Comparison of ENCODE assay signal across 8 cellular contexts in the genomic region with DNA sequence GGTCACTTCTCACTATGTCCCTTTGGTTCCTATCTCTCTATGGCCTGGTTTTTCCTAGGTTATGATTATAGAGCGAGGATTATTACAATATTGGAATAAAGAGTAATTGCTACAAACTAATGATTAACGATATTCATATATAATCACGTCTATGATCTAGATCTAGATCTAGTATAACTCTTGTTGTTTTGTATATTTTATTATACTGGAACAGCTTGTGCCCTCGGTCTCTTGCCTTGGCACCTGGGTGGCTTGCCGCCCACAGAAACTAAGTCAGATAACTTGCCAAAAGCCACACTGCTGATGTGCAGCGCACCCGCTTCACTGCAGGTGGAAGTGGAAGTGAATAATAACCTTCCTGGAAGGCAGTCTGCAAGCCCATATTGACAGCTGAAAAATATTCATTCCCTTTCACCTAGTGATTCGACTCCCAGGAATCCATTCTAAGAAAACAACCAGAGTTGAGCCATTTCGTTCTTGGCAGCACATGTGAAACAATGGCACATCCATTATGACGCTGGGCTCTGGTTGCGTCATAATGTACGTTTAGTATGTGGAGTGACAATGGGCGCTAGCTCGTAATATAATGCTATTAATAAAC. TPM values are rescaled to one million over a fixed set of nuclear protein-coding genes. Genes with fewer than 3 reads are reported as not detected.
DNase-seq lines count a peak whose midpoint lies in the region; ATAC-seq and TF ChIP-seq lines count a peak whose summit lies in the region.

No MANE protein-coding gene starts in this region.

- H3K9me3 ChIP-seq in PC-3 (ENCODE audit: low read length) (no peaks in the 10 kb centered on the region), vagina (no peaks in the 10 kb centered on the region)

- H3K9ac ChIP-seq in PC-3 (ENCODE audit: low read length): no peak overlapping the region

- ATAC-seq in PC-3 (peak; percentile 54; the same call in 1 of the 2 replicates), GM18861 (IDR thresholded peaks at IDR 0.05; ENCODE audit: unreplicated experiment) (no peak)

- no peak for TF ChIP-seq POLR2A in vagina (IDR thresholded peaks at IDR 0.05)

- H3K4me3 ChIP-seq in PC-3 (ENCODE audit: low read length) (peak overlapping the region; percentile 70), vagina (peak overlapping the region; percentile 67 to 70)

- H3K27me3 ChIP-seq in PC-3 (ENCODE audit: low read length) (no peaks in the 10 kb centered on the region), vagina (no peaks in the 10 kb centered on the region)

- H3K4me2 ChIP-seq in PC-3 (ENCODE audit: low read length): peak overlapping the region; percentile 85

- H3K36me3 ChIP-seq in PC-3 (ENCODE audit: low read depth, low read length) (no peaks in the 10 kb centered on the region), vagina (no peaks in the 10 kb centered on the region)

- no peaks in the 10 kb centered on the region for H4K20me1 ChIP-seq in PC-3 (ENCODE audit: low read length)

- no peaks in the 10 kb centered on the region for H3K9me2 ChIP-seq in PC-3 (replicated peaks; ENCODE audit: low read length)

- H3K4me1 ChIP-seq in PC-3 (ENCODE audit: insufficient read depth, low read length) (peaks cover 16% of the 10 kb centered on the region), vagina (peaks cover 24% of the 10 kb centered on the region)

- POLR2A ChIA-PET in PC-3 (lab: Charles Lee; ENCODE audit: unreplicated experiment): no interaction called here

- H3K27ac ChIP-seq in PC-3 (ENCODE audit: low read length) (no peak overlapping the region), vagina (peak overlapping the region; percentile 92)

- intact Hi-C loops in PC-3 (cut with micrococcal nuclease) (loop anchor here (2.0 kb wide), 1 partner anchor 115 kb away; no protein-coding TSS in a partner anchor), vagina (cut with DNase I) (no loop called here)

- BruUV-seq in PC-3 (replicated peaks; lab: Mats Ljungman, UMichigan): no TSS peak

- H3F3A ChIP-seq in PC-3 (ENCODE audit: low read length, unreplicated experiment): no peaks in the 10 kb centered on the region

- H2AFZ ChIP-seq in PC-3 (ENCODE audit: low read length): peak overlapping the region; percentile 84; the same call in 1 of the 2 replicates

- DNase-seq in stimulated activated naive CD4-positive, alpha-beta T cell (lab: John Stamatoyannopoulos, UW): peak in 4 of 6 experiments; percentile 7 to 54 (median 28)
- no peak for DNase-seq in stimulated activated naive CD4-positive, alpha-beta T cell treated with Interleukin-2 at 50 U/mL for 16 hours (lab: John Stamatoyannopoulos, UW)
- DNase-seq in PC-3 (peak; percentile 57), dermis microvascular lymphatic vessel endothelial cell (ENCODE audit: low read depth in 2 of 2) (peak; percentile 56 to 72), mesenteric fat pad (ENCODE audit: low spot score) (peak; percentile 60), vagina (ENCODE audit: extremely low spot score in 2 of 2) (peak; percentile 37 to 90), foreskin melanocyte (no peak)

- TF ChIP-seq CTCF in PC-3 (conservative IDR thresholded peaks at IDR 0.05; ENCODE audit: low read depth, low read length): peak; percentile 39
- peak in 1 of 3 experiments; percentile 31 for TF ChIP-seq CTCF in vagina (IDR thresholded peaks at IDR 0.05)

- H3K79me2 ChIP-seq in PC-3 (ENCODE audit: low read length): no peaks in the 10 kb centered on the region

- CTCF ChIA-PET in PC-3 (lab: Charles Lee): interaction anchor here (0.9 to 1.0 kb wide), 2 partner anchors 29 to 106 kb away, joined by 3 to 4 read pairs; no protein-coding TSS in a partner anchor

RNA-seq across cellular contexts. Expression of gene ANKRD53, which starts 0.7 kb away (rescaled TPM):
- total RNA-seq in PC-3 (2014; rRNA removed) (not detected in 2 replicates), dermis microvascular lymphatic vessel endothelial cell (0.13 and 0.38 TPM in 2 replicates), mesenteric fat pad (17.6 TPM), vagina (4.9 TPM)

RNA-seq across cellular contexts. Expression of gene TEX261, which starts 17.0 kb away (rescaled TPM):
- total RNA-seq in PC-3 (2014; rRNA removed) (51.8 and 54.2 TPM in 2 replicates), dermis microvascular lymphatic vessel endothelial cell (22.2 and 31.5 TPM in 2 replicates), mesenteric fat pad (86.8 TPM), vagina (29.0 TPM)

RNA-seq across cellular contexts. Expression of gene ATP6V1B1, which starts 42.0 kb away (rescaled TPM):
- total RNA-seq in PC-3 (2014; rRNA removed): not detected in 2 replicates
- total RNA-seq in dermis microvascular lymphatic vessel endothelial cell: 0.25 TPM in 1 of 2 replicates, not detected in the other
- total RNA-seq in mesenteric fat pad: 2.4 TPM
- not detected for total RNA-seq in vagina

Comparison
In these comparisons a context has a peak if more than half of its experiments do, and no peak if none do; other contexts are left out.
1. DNase-seq: peak in stimulated activated naive CD4-positive, alpha-beta T cell (4 of 6), PC-3 (single experiment), dermis microvascular lymphatic vessel endothelial cell (2 of 2), mesenteric fat pad (single experiment) and vagina (2 of 2); none in stimulated activated naive CD4-positive, alpha-beta T cell treated with Interleukin-2 at 50 U/mL for 16 hours (single experiment) and foreskin melanocyte (single experiment).